20 cellular contexts compared by ENCODE assay signal in genomic region chr5:135087950-135088349, GRCh38. TPM values are rescaled to one million over a fixed set of nuclear protein-coding genes. Genes with fewer than 3 reads are reported as not detected.
"Had no signal": no experiment of that assay in that cellular context is flagged by ENCODE, and none has a peak within 500 bp of the region (broad histone marks: within the 10 kb centered on the region; RNA-seq: fewer than 3 reads in every experiment).

No MANE protein-coding gene starts in this region.

- H3K9me3 Mint-ChIP-seq: T-cell had no signal

- H3K4me3 Mint-ChIP-seq: T-cell had no signal

- ATAC-seq: Panc1, T-cell had no signal

- H3K27ac Mint-ChIP-seq: T-cell had no signal

- H3K4me3 ChIP-seq: MG63 had no signal

- H3K9me3 ChIP-seq: SK-N-SH had no signal

- H3K4me1 Mint-ChIP-seq: T-cell had no signal

- DNase-seq: Karpas-422, KG1, MG63, NCI-H1092, NCI-H1105 treated with DMSO at 0.1 percent for 48 hours, NCI-H1417 treated with DMSO at 0.1 percent for 48 hours, NCI-H1694, NCI-H187 treated with DMSO at 0.1 percent for 48 hours, NCI-H2029 treated with DMSO at 0.1 percent for 48 hours, NCI-H2227 treated with DMSO at 0.1 percent for 48 hours, NCI-H524, NCI-H526 treated with DMSO at 0.1 percent for 48 hours, NCI-H774, SHP77, SK-N-SH, SW 1271, T-cell had no signal

- H3K27me3 ChIP-seq: MG63 had no signal

- H3K27ac ChIP-seq: HL-60 had no signal

- H3K36me3 Mint-ChIP-seq: T-cell had no signal

RNA-seq across cellular contexts. Expression of gene PITX1, which starts 53.9 kb away (rescaled TPM):
- total RNA-seq: RPMI7951 had no signal
- polyA plus RNA-seq: SK-N-SH had no signal
